ENCODE assay signal across 11 cellular contexts in the genomic region with DNA sequence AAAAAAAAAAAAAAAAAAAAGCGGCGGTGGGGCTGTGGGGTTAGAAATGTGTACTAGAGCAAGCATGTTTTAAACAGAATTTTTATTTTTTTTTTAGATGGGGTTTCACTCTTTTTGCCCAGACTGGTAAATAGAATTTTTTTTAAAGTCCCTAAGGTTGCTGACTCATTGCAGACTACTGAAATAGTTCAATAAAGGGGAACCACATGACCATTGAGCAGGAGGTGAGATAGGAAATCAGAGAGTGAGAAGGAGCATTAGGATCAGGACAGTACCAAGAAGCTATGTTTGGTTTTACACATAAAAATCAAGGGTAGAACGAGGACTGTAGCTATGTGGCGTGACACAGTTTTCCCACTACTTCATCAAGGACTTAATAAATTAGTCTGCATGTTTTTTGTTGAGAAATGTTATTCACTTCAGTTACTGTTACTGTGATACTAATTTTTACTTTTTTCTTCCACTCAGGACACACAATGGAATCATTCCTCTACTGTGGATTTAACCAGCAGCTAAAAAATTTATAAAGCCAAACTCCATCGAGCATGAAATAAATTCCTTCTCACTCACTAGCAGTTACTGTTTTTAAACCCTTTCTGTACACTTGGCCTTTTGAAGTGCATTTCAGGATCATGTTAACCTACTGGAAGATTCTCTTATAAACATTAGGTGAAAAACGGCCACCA. TPM values are rescaled to one million over a fixed set of nuclear protein-coding genes. Genes with fewer than 3 reads are reported as not detected.
DNase-seq lines count a peak whose midpoint lies in the region; ATAC-seq and TF ChIP-seq lines count a peak whose summit lies in the region.
"Had no signal": no experiment of that assay in that cellular context is flagged by ENCODE, and none has a peak within 500 bp of the region (broad histone marks: within the 10 kb centered on the region; RNA-seq: fewer than 3 reads in every experiment).

No MANE protein-coding gene starts in this region.

- H3K9me3 ChIP-seq in sigmoid colon: no peaks in the 10 kb centered on the region
- H3K9me3 ChIP-seq: spleen had no signal

- ATAC-seq in stimulated activated naive CD8-positive, alpha-beta T cell treated with anti-CD3 and anti-CD28 coated beads, Interleukin-15, Interleukin-2, amounts not matched to agents 100 U/mL and 50 U/mL, for 24 hours: no peak
- ATAC-seq in GM18909 (IDR thresholded peaks at IDR 0.05; ENCODE audit: poor library complexity, unreplicated experiment): no peak
- ATAC-seq: activated T-cell treated with anti-CD3 and anti-CD28 coated beads, Interleukin-2, amount 50 U/mL, for 4 hours had no signal

- peak; percentile 15 for DNase-seq in ELR (ENCODE audit: low read depth)
- peak; percentile 30 for DNase-seq in NCI-H460 (ENCODE audit: extremely low read depth, low read depth)
- peak; percentile 40 for DNase-seq in fibroblast of peridontal ligament (ENCODE audit: extremely low read depth)
- DNase-seq in sigmoid colon: no peak
- no peak for DNase-seq in stimulated activated naive CD8-positive, alpha-beta T cell treated with anti-CD3 and anti-CD28 coated beads, Interleukin-15, Interleukin-2, amounts not matched to agents 100 U/mL and 50 U/mL, for 24 hours
- no peak for DNase-seq in NCI-H2029 treated with DMSO at 0.1 percent for 48 hours (lab: John Stamatoyannopoulos, UW)
- no peak for DNase-seq in NCI-H748 (lab: John Stamatoyannopoulos, UW; ENCODE audit: unreplicated experiment)
- DNase-seq: activated T-cell treated with anti-CD3 and anti-CD28 coated beads, Interleukin-2, amount 50 U/mL, for 4 hours; NK-92 treated with Interleukin-12 subunit alpha and Interleukin-12 subunit beta, amount 100 ng/mL, for 24 hours; spleen had no signal

- intact Hi-C loops in sigmoid colon (cut with DNase I): no loop called here

- TF ChIP-seq CTCF in sigmoid colon (IDR thresholded peaks at IDR 0.05): no peak

- WGBS in sigmoid colon, 2 donors: 61 to 74% methylated on average over 6 of the region's 6 CpGs

- peaks cover 0 to 23% (median 16%) of the 10 kb centered on the region in 4 donors for H3K4me1 ChIP-seq in sigmoid colon
- H3K4me1 ChIP-seq: spleen had no signal

- H3K4me3 ChIP-seq in sigmoid colon: no peak overlapping the region
- H3K4me3 ChIP-seq: spleen had no signal

- no peaks in the 10 kb centered on the region for H3K27me3 ChIP-seq in sigmoid colon
- H3K27me3 ChIP-seq: spleen had no signal

- peak overlapping the region; percentile 10 to 81 (median 56) for H3K27ac ChIP-seq in sigmoid colon
- H3K27ac ChIP-seq: spleen had no signal

- H3K36me3 ChIP-seq in sigmoid colon: no peaks in the 10 kb centered on the region
- H3K36me3 ChIP-seq: spleen had no signal

- no peak for TF ChIP-seq EP300 in sigmoid colon (IDR thresholded peaks at IDR 0.05)

- TF ChIP-seq POLR2A in sigmoid colon (IDR thresholded peaks at IDR 0.05): no peak

RNA-seq across cellular contexts. Expression of gene LAMA1, which starts 33.4 kb away (rescaled TPM):
- total RNA-seq in NCI-H460 (2014; rRNA removed; shearing (Covaris generic)): 222 and 233 TPM in 2 replicates
- 174 and 240 TPM in 2 replicates for polyA plus RNA-seq in NCI-H460 (2014; cell fraction: nucleus; rRNA removed)
- total RNA-seq in sigmoid colon: 1 to 10 TPM in 1 of 4 donors, under 1 TPM in 3; 0.27 to 1.4 (median 0.69) TPM
- polyA plus RNA-seq in sigmoid colon: 10 to 100 TPM in 1 of 3 donors, 1 to 10 TPM in 2; 1.8 to 19.2 (median 7.2) TPM

Comparison
In these comparisons a context has a peak if more than half of its experiments do, and no peak if none do; other contexts are left out.
1. DNase-seq: peak in ELR (single experiment), NCI-H460 (single experiment) and fibroblast of peridontal ligament (single experiment); none in sigmoid colon (single experiment), stimulated activated naive CD8-positive, alpha-beta T cell treated with anti-CD3 and anti-CD28 coated beads, Interleukin-15, Interleukin-2, amounts not matched to agents 100 U/mL and 50 U/mL, for 24 hours (single experiment), NCI-H2029 treated with DMSO at 0.1 percent for 48 hours (single experiment) and NCI-H748 (single experiment).
2. RNA of gene LAMA1, which starts 33.4 kb away (total RNA-seq): 222 to 233 TPM in NCI-H460; 0.27 to 1.4 TPM in sigmoid colon; every median in the first group is over 10 times any median in the second.